Comparison of ENCODE assay signal across 11 cellular contexts in the genomic region with DNA sequence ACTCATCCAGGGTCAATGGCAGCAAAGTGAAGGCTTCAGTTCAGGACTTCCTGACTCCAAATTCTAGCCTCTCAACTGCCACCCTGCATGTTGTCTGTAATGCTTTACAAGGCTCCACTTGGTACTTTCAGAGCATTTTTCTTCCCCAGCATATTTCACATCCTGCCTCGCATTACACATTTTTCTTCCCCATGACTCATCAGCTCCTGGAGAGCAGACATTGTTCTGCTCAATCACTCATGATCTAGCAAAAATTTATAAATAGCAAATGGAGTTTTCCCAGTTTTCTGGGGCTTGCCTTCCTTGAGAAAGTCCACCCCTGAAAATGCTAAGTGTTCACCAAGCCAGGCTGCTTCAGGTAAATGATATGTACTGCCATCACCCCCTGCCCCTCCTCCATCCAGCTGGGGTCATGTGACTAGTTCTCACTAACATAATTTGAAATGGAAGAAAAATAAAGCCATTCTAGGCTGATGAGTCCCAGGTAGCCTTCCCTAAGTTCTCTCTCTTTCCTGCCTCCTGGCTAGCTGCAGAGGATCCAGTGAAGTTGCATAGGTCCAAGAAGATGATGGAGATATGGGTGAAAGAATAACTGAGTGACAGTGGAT.
DNase-seq lines count a peak whose midpoint lies in the region; ATAC-seq and TF ChIP-seq lines count a peak whose summit lies in the region.
"Had no signal": no experiment of that assay in that cellular context is flagged by ENCODE, and none has a peak within 500 bp of the region (broad histone marks: within the 10 kb centered on the region; RNA-seq: fewer than 3 reads in every experiment).

No MANE protein-coding gene starts in this region.

- TF ChIP-seq CTCF in ascending aorta (IDR thresholded peaks at IDR 0.05) (no peak), type B pancreatic cell (conservative IDR thresholded peaks at IDR 0.05) (no peak)

- no peaks in the 10 kb centered on the region for H3K9me3 Mint-ChIP-seq in type B pancreatic cell

- DNase-seq in SIG-M5 treated with dmso at 0.1 percent for 504 hours (lab: John Stamatoyannopoulos, UW; ENCODE audit: unreplicated experiment) (peak; percentile 3), SIG-M5 (lab: John Stamatoyannopoulos, UW) (no peak), ascending aorta (ENCODE audit: low spot score in 2 of 2) (peak in 1 of 2 donors; percentile 66), hepatic stellate cell (ENCODE audit: low spot score) (peak; percentile 72), type B pancreatic cell (ENCODE audit: extremely low spot score, unreplicated experiment) (no peak), HuH-7.5 (ENCODE audit: low spot score) (no peak)
- DNase-seq: activated CD4-positive, CD25-positive, alpha-beta regulatory T cell; AML-193; effector CD8-positive, alpha-beta T cell had no signal

- no peak for ATAC-seq in GM18498 (IDR thresholded peaks at IDR 0.05; ENCODE audit: unreplicated experiment)
- no peak for ATAC-seq in HG02970 (IDR thresholded peaks at IDR 0.05; ENCODE audit: low FRiP score, unreplicated experiment)

- peaks cover 29% of the 10 kb centered on the region for H3K4me1 Mint-ChIP-seq in type B pancreatic cell (ENCODE audit: unreplicated experiment)

- H3K27ac Mint-ChIP-seq in type B pancreatic cell: peak overlapping the region; percentile 86

- peaks cover 4 to 20% of the 10 kb centered on the region in 2 donors for H3K4me1 ChIP-seq in ascending aorta

- no peaks in the 10 kb centered on the region for H3K36me3 ChIP-seq in ascending aorta

- H3K36me3 Mint-ChIP-seq in type B pancreatic cell: no peaks in the 10 kb centered on the region

- H3K27me3 Mint-ChIP-seq in type B pancreatic cell: no peaks in the 10 kb centered on the region

- H3K9me3 ChIP-seq in ascending aorta: no peaks in the 10 kb centered on the region

- intact Hi-C loops in ascending aorta (cut with DNase I): loop anchor here (10.0 kb wide), 2 partner anchors 688 to 818 kb away; a partner anchor contains a TSS

- no peaks in the 10 kb centered on the region for H3K27me3 ChIP-seq in ascending aorta

- H3K4me3 Mint-ChIP-seq in type B pancreatic cell: no peak overlapping the region

- H3K27ac ChIP-seq in ascending aorta: peak overlapping the region; percentile 76 to 86

- H3K4me3 ChIP-seq in ascending aorta: no peak overlapping the region

Comparison
In these comparisons a context has a peak if more than half of its experiments do, and no peak if none do; other contexts are left out.
1. DNase-seq: peak in SIG-M5 treated with dmso at 0.1 percent for 504 hours (single experiment) and hepatic stellate cell (single experiment); none in SIG-M5 (single experiment), type B pancreatic cell (single experiment) and HuH-7.5 (single experiment).